ENCODE assay signal across 38 cellular contexts in the genomic region with DNA sequence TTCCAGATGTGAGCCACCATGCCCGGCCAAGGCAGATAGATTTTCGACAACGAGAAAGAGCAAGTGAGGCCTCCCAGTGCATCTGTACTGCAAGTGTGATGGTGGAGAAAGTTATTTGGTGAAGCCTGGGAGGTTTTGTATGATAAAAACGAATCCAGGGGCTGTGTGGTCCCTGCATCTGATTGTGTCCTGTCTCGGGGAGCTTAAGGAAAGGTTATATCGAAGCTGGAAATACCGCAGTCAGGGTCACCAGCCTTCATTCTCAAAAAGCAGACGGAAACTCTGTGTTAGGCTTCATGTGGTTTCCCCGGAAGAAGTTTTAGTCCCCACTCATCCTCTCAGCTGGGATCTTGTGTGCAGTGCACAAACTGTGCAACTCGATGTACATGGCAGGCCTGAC. TPM values are rescaled to one million over a fixed set of nuclear protein-coding genes. Genes with fewer than 3 reads are reported as not detected.
"Had no signal": no experiment of that assay in that cellular context is flagged by ENCODE, and none has a peak within 500 bp of the region (broad histone marks: within the 10 kb centered on the region; RNA-seq: fewer than 3 reads in every experiment).

No MANE protein-coding gene starts in this region.

- H3K9me3 ChIP-seq: adrenal gland, ascending aorta, body of pancreas, breast epithelium had no signal

- H3K4me1 ChIP-seq: adrenal gland, ascending aorta, body of pancreas, breast epithelium had no signal

- H3K4me3 ChIP-seq: adrenal gland, ascending aorta, body of pancreas, breast epithelium, cardiac muscle cell had no signal

- ATAC-seq: activated naive CD4-positive, alpha-beta T cell treated with anti-CD3 and anti-CD28 coated beads, Interleukin-2, amount 50 U/mL, for 72 hours; activated naive CD8-positive, alpha-beta T cell treated with anti-CD3 and anti-CD28 coated beads, Interleukin-2, amount 50 U/mL, for 24 hours; activated T-cell treated with anti-CD3 and anti-CD28 coated beads, Interleukin-2, amount 50 U/mL, for 4 hours; activated T-cell treated with anti-CD3 and anti-CD28 coated beads, Interleukin-2, amount 50 U/mL, for 72 hours; activated T-helper 17 cell treated with anti-CD3 and anti-CD28 coated beads, Interleukin-2, amount 50 U/mL, for 72 hours; body of pancreas had no signal

- H3K27ac ChIP-seq: adrenal gland, ascending aorta, body of pancreas, brain microvascular endothelial cell, breast epithelium, cardiac muscle cell had no signal

- FAIRE-seq: astrocyte, bronchial epithelial cell had no signal

- DNase-seq: activated effector memory CD4-positive, alpha-beta T cell treated with anti-CD3 and anti-CD28 coated beads, Interleukin-2, amount 50 U/mL, for 16 hours; activated effector memory CD4-positive, alpha-beta T cell treated with Interleukin-2 at 50 U/mL for 16 hours; activated gamma-delta T cell; activated gamma-delta T cell treated with Interleukin-2 at 50 U/mL for 16 hours; activated naive CD4-positive, alpha-beta T cell; activated naive CD4-positive, alpha-beta T cell treated with anti-CD3 and anti-CD28 coated beads for 36 hours; activated naive CD4-positive, alpha-beta T cell treated with anti-CD3 and anti-CD28 coated beads, Interleukin-2, amount 10 ng/mL, durations not matched to agents 7 days and 5 days; activated naive CD4-positive, alpha-beta T cell treated with anti-CD3 and anti-CD28 coated beads, Interleukin-2, amount 50 U/mL, for 16 hours; activated naive CD4-positive, alpha-beta T cell treated with Interleukin-2 at 50 U/mL for 16 hours; activated naive CD8-positive, alpha-beta T cell treated with anti-CD3 and anti-CD28 coated beads for 36 hours; activated naive CD8-positive, alpha-beta T cell treated with anti-CD3 and anti-CD28 coated beads, Interleukin-2, amount 10 ng/mL, durations not matched to agents 7 days and 5 days; activated naive CD8-positive, alpha-beta T cell treated with anti-CD3 and anti-CD28 coated beads, Interleukin-2, amount 50 U/mL, for 24 hours; activated T-cell treated with anti-CD3 and anti-CD28 coated beads, Interleukin-2, amount 50 U/mL, for 4 hours; activated T-cell treated with anti-CD3 and anti-CD28 coated beads, Interleukin-2, amount 50 U/mL, for 48 hours; activated T-cell treated with anti-CD3 and anti-CD28 coated beads, Interleukin-2, amount 50 U/mL, for 72 hours; adrenal gland; amniotic stem cell; amygdala; anterior cingulate cortex; aorta; body of pancreas; brain microvascular endothelial cell; caudate nucleus; central memory CD4-positive, alpha-beta T cell; cerebellar nuclear complex had no signal

- H3K27me3 ChIP-seq: adrenal gland, ascending aorta, body of pancreas, breast epithelium, cardiac muscle cell had no signal

- H3K36me3 ChIP-seq: adrenal gland, ascending aorta, brain microvascular endothelial cell, breast epithelium, cardiac muscle cell had no signal

RNA-seq across cellular contexts. Expression of a gene that starts 3.4 kb away (rescaled TPM):
- total RNA-seq: activated naive CD4-positive, alpha-beta T cell treated with anti-CD3 and anti-CD28 coated beads for 36 hours; activated naive CD4-positive, alpha-beta T cell treated with anti-CD3 and anti-CD28 coated beads, Interleukin-2, amount 50 U/mL, for 72 hours; activated naive CD8-positive, alpha-beta T cell treated with anti-CD3 and anti-CD28 coated beads for 36 hours; activated naive CD8-positive, alpha-beta T cell treated with anti-CD3 and anti-CD28 coated beads, Interleukin-2, amount 10 ng/mL, durations not matched to agents 7 days and 5 days; activated T-cell treated with anti-CD3 and anti-CD28 coated beads, Interleukin-2, amount 50 U/mL, for 4 hours; activated T-cell treated with anti-CD3 and anti-CD28 coated beads, Interleukin-2, amount 50 U/mL, for 72 hours; activated T-helper 1 cell treated with anti-CD3 and anti-CD28 coated beads, Interleukin-12 subunit alpha, Interleukin-12 subunit beta, Interleukin-2, Interleukin-4 antibody, amounts not matched to agents 30 ng/mL and 10 ng/mL and 1 ng/mL, durations not matched to agents 14 hours and 24 hours and 36 hours; activated T-helper 17 cell treated with anti-CD3 and anti-CD28 coated beads, Interleukin-2, amount 50 U/mL, for 72 hours; activated T-helper 2 cell treated with anti-CD3 and anti-CD28 coated beads, Interferon-gamma antibody, Interleukin-2, Interleukin-4, amounts not matched to agents 10 μg/mL and 5 μg/mL and 100 μg/mL, durations not matched to agents 14 hours and 24 hours and 36 hours; aorta; ascending aorta; astrocyte; body of pancreas; breast epithelium; bronchial epithelial cell; cardiac muscle cell; cardiac septum; cerebellum; chondrocyte had no signal
- polyA plus RNA-seq: adipose tissue, aorta, cardiac muscle cell had no signal
